In the genomic region with DNA sequence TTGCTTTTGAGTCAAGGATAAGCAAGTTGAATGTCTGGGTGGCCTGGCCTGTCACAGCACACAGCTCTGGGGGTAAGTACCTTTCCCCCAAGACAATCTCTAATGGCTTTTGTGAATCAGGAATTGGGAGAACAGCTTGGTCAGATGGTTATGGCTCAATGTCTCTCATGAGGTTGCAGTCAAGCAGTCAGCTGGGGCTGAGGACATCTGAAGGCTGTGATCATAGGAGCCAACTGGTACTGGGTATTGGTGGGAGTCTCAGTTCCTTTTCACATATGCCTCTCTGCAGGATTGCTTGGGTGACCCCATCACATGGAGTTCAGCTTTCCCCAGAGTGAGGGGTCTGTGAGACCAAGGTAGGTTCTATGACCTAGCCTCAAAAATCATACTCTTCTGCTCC, we compare ENCODE assay signal across 20 cellular contexts. TPM values are rescaled to one million over a fixed set of nuclear protein-coding genes. Genes with fewer than 3 reads are reported as not detected.
"Had no signal": no experiment of that assay in that cellular context is flagged by ENCODE, and none has a peak within 500 bp of the region (broad histone marks: within the 10 kb centered on the region; RNA-seq: fewer than 3 reads in every experiment).

No MANE protein-coding gene starts in this region.

- H3K36me3 ChIP-seq: neutrophil, right lobe of liver, thoracic aorta, tibial nerve, upper lobe of left lung, uterus had no signal

- FAIRE-seq: endometrium, frontal cortex, kidney, small intestine had no signal

- H3K79me2 ChIP-seq: parathyroid adenoma had no signal

- H3K27me3 ChIP-seq: neutrophil, right lobe of liver, tibial nerve, upper lobe of left lung, uterus had no signal

- H3K9ac ChIP-seq: parathyroid adenoma had no signal

- H2AFZ ChIP-seq: parathyroid adenoma had no signal

- H3K27ac ChIP-seq: neutrophil, parathyroid adenoma, right lobe of liver, thoracic aorta, tibial nerve, upper lobe of left lung, uterus had no signal

- DNase-seq: cortex of kidney; effector memory CD8-positive, alpha-beta T cell; kidney; mammary epithelial cell; naive thymus-derived CD8-positive, alpha-beta T cell; nephron progenitor cell; right lobe of liver; small intestine; stimulated activated CD4-positive, alpha-beta T cell treated with anti-CD3 and anti-CD28 coated beads, Interleukin-15, amount 100 ng/mL, for 24 hours; stimulated activated CD4-positive, alpha-beta T cell treated with anti-CD3 and anti-CD28 coated beads, Interleukin-2, amount 100 ng/mL, for 48 hours; stimulated activated naive B cell treated with anti-CD40 and anti-IgM and Interleukin-4, amounts not matched to agents 10 μg/mL and 1 μg/mL and 100 μg/mL, for 72 hours; upper lobe of left lung; uterus had no signal

- H3K9me3 ChIP-seq: neutrophil, right lobe of liver, thoracic aorta, tibial nerve, upper lobe of left lung, uterus had no signal

- ATAC-seq: effector memory CD8-positive, alpha-beta T cell; left lobe of liver; naive thymus-derived CD8-positive, alpha-beta T cell; right lobe of liver; stimulated activated naive B cell treated with anti-CD40 and anti-IgM and Interleukin-4, amounts not matched to agents 10 μg/mL and 1 μg/mL and 100 μg/mL, for 72 hours had no signal

- H3K4me3 ChIP-seq: right lobe of liver, thoracic aorta, tibial nerve, upper lobe of left lung, uterus had no signal

- H3K4me1 ChIP-seq: parathyroid adenoma, right lobe of liver, tibial nerve, upper lobe of left lung, uterus had no signal

RNA-seq across cellular contexts. Expression of gene TMEM158, which starts 33.1 kb away (rescaled TPM):
- polyA plus RNA-seq: naive thymus-derived CD8-positive, alpha-beta T cell had no signal
